1 cellular context compared by ENCODE assay signal in genomic region chr6:149356081-149356750, GRCh38.
TF ChIP-seq lines count a peak whose summit lies in the region.

No MANE protein-coding gene starts in this region.

TF ChIP-seq in GM23338, 12 proteins besides CTCF, POLR2A, EP300 and RAD21:
- TF ChIP-seq ZNF462 (CRISPR knock-in tag; IDR thresholded peaks at IDR 0.05) (no peak), EZH2phosphoT487 (IDR thresholded peaks at IDR 0.05; ENCODE audit: unreplicated experiment) (no peak), REST (IDR thresholded peaks at IDR 0.05; ENCODE audit: unreplicated experiment) (no peak), NANOG (IDR thresholded peaks at IDR 0.05; ENCODE audit: borderline replicate concordance) (no peak), ZNF331 (CRISPR knock-in tag; IDR thresholded peaks at IDR 0.05; ENCODE audit: low read depth) (no peak), EZH2 (IDR thresholded peaks at IDR 0.05; ENCODE audit: low read depth, unreplicated experiment) (no peak), JUNB (IDR thresholded peaks at IDR 0.05; ENCODE audit: unreplicated experiment) (no peak), ZNF114 (CRISPR knock-in tag; IDR thresholded peaks at IDR 0.05) (no peak)
